ENCODE assay signal across 8 cellular contexts in genomic region chr4:6873792-6874461, GRCh38. TPM values are rescaled to one million over a fixed set of nuclear protein-coding genes. Genes with fewer than 3 reads are reported as not detected.
DNase-seq lines count a peak whose midpoint lies in the region; ATAC-seq and TF ChIP-seq lines count a peak whose summit lies in the region.

No MANE protein-coding gene starts in this region.

- H3K36me3 ChIP-seq in HCT116 (ENCODE audit: control insufficient read depth in 1 of 2, insufficient read depth in 2 of 2, low read length in 2 of 2) = peaks cover 12 to 15% of the 10 kb centered on the region in 2 experiments; a peak in 3 of 4 replicates

- POLR2A ChIA-PET in HCT116 (lab: Charles Lee) = no interaction called here

- peaks cover 3% of the 10 kb centered on the region for H3K27me3 Mint-ChIP-seq in nephron progenitor cell (ENCODE audit: low read depth, poor library complexity)

- no peak overlapping the region for H3K9ac ChIP-seq in HCT116 (ENCODE audit: low read length)

- no peak overlapping the region for H3K4me2 ChIP-seq in HCT116 (ENCODE audit: low read length)

- no peak overlapping the region for H3K27ac Mint-ChIP-seq in nephron progenitor cell

- H4K20me1 ChIP-seq in HCT116 (ENCODE audit: insufficient read depth) = no peaks in the 10 kb centered on the region

- no peaks in the 10 kb centered on the region for H3K9me3 Mint-ChIP-seq in nephron progenitor cell

- no peak overlapping the region for H3K4me3 Mint-ChIP-seq in nephron progenitor cell

- no peaks in the 10 kb centered on the region for H3K4me1 Mint-ChIP-seq in nephron progenitor cell

- H3K4me1 ChIP-seq in HCT116 (ENCODE audit: control insufficient read depth in 1 of 2, insufficient read depth in 2 of 2, low read length in 2 of 2) = no peaks in the 10 kb centered on the region

- no peaks in the 10 kb centered on the region for H3K9me2 ChIP-seq in HCT116 (ENCODE audit: insufficient read depth)

- H3K36me3 Mint-ChIP-seq in nephron progenitor cell (ENCODE audit: low read depth) = peaks cover 51% of the 10 kb centered on the region

- no peaks in the 10 kb centered on the region for H3K9me3 ChIP-seq in HCT116 (ENCODE audit: control insufficient read depth in 1 of 2, insufficient read depth in 1 of 2, low read depth in 1 of 2, low read length in 2 of 2)

- H3K27me3 ChIP-seq in HCT116 (ENCODE audit: insufficient read depth, low read length) = no peaks in the 10 kb centered on the region

- DNase-seq in EH (ENCODE audit: low read depth) (peak; percentile 66), HCT116 (ENCODE audit: low read depth, low spot score) (peak; percentile 51), NCI-H69 (lab: John Stamatoyannopoulos, UW) (peak; percentile 47), nephron progenitor cell (peak; percentile 74)
- DNase-seq in activated CD8-positive, alpha-beta memory T cell treated with anti-CD3 and anti-CD28 coated beads, Interleukin-2, amount 50 U/mL, for 48 hours = peak; percentile 88
- DNase-seq in stimulated activated naive CD8-positive, alpha-beta T cell treated with anti-CD3 and anti-CD28 coated beads, Interleukin-15, Interleukin-2, amounts not matched to agents 100 U/mL and 50 U/mL, for 24 hours = peak; percentile 83

- intact Hi-C loops in HCT116 (cut with micrococcal nuclease) = loop anchor here (1.0 kb wide), 1 partner anchor 154 kb away; no protein-coding TSS in a partner anchor

- no peak for TF ChIP-seq POLR2A in HCT116 (IDR thresholded peaks at IDR 0.05; ENCODE audit: borderline replicate concordance, extremely low read depth, insufficient read depth, insufficient read length)

- ATAC-seq in HCT116 (peak; percentile 91), esophagus mucosa (peak; percentile 62), HG03025 (IDR thresholded peaks at IDR 0.05; ENCODE audit: low FRiP score, unreplicated experiment) (no peak)
- peak; percentile 77 for ATAC-seq in stimulated activated naive CD8-positive, alpha-beta T cell treated with anti-CD3 and anti-CD28 coated beads, Interleukin-15, Interleukin-2, amounts not matched to agents 100 U/mL and 50 U/mL, for 24 hours

- RAD21 ChIA-PET in HCT116 (lab: Charles Lee; ENCODE audit: low non-redundant PET in 1 of 2, low total read pairs in 2 of 2, uncharacterized antibody in 2 of 2, unreplicated experiment in 2 of 2) = interaction anchor here (1.1 to 2.7 kb wide), 4 partner anchors 153 to 197 kb away, joined by 3 to 15 read pairs (median 7); no protein-coding TSS in a partner anchor

- TF ChIP-seq CTCF in HCT116 (IDR thresholded peaks at IDR 0.05 in 2 of 3, conservative IDR thresholded peaks at IDR 0.05 in 1 of 3; ENCODE audit: borderline replicate concordance in 1 of 3, insufficient read depth in 1 of 3, low read depth in 2 of 3, low read length in 2 of 3) (peak; percentile 78 to 92 (median 86)), nephron progenitor cell (IDR thresholded peaks at IDR 0.05) (peak; percentile 69)

- peak; percentile 82 for TF ChIP-seq RAD21 in HCT116 (IDR thresholded peaks at IDR 0.05; ENCODE audit: low read depth)

- H2AFZ ChIP-seq in HCT116 (ENCODE audit: low read depth, low read length, poor library complexity, severe bottlenecking) = no peak overlapping the region

- H3K4me3 ChIP-seq in HCT116 (replicated peaks in 1 of 2; ENCODE audit: low read depth in 1 of 2, low read length in 2 of 2) = no peak overlapping the region

- CTCF ChIA-PET in HCT116 (lab: Charles Lee) = interaction anchor here (0.6 to 3.3 kb wide), 21 partner anchors 9 to 624 kb away, joined by 3 to 92 read pairs (median 4); partner anchors contain the start of genes GRPEL1 and TBC1D14

- H3K27ac ChIP-seq in HCT116 (ENCODE audit: low read depth, low read length) = no peak overlapping the region

- H3K79me2 ChIP-seq in HCT116 (ENCODE audit: insufficient read depth, low read length) = no peaks in the 10 kb centered on the region

- no TSS peak for BruUV-seq in HCT116 (replicated peaks; lab: Mats Ljungman, UMichigan)

TF ChIP-seq in HCT116, 20 proteins besides CTCF, POLR2A, EP300 and RAD21:
- TF ChIP-seq ZBTB33 (IDR thresholded peaks at IDR 0.05; ENCODE audit: extremely low read depth, insufficient replicate concordance, low read length) (no peak), EZH2phosphoT487 (IDR thresholded peaks at IDR 0.05; ENCODE audit: borderline replicate concordance) (no peak), CEBPB (IDR thresholded peaks at IDR 0.05; ENCODE audit: low read depth) (no peak), FOSL1 (IDR thresholded peaks at IDR 0.05; ENCODE audit: low read depth) (no peak), YY1 (IDR thresholded peaks at IDR 0.05; ENCODE audit: extremely low read depth, insufficient replicate concordance, low read depth, low read length) (peak; percentile 20), ZNF274 (IDR thresholded peaks at IDR 0.05; ENCODE audit: low read depth, low read length) (no peak), SP1 (IDR thresholded peaks at IDR 0.05; ENCODE audit: low read depth) (no peak)
- TF ChIP-seq, protein P1, sequence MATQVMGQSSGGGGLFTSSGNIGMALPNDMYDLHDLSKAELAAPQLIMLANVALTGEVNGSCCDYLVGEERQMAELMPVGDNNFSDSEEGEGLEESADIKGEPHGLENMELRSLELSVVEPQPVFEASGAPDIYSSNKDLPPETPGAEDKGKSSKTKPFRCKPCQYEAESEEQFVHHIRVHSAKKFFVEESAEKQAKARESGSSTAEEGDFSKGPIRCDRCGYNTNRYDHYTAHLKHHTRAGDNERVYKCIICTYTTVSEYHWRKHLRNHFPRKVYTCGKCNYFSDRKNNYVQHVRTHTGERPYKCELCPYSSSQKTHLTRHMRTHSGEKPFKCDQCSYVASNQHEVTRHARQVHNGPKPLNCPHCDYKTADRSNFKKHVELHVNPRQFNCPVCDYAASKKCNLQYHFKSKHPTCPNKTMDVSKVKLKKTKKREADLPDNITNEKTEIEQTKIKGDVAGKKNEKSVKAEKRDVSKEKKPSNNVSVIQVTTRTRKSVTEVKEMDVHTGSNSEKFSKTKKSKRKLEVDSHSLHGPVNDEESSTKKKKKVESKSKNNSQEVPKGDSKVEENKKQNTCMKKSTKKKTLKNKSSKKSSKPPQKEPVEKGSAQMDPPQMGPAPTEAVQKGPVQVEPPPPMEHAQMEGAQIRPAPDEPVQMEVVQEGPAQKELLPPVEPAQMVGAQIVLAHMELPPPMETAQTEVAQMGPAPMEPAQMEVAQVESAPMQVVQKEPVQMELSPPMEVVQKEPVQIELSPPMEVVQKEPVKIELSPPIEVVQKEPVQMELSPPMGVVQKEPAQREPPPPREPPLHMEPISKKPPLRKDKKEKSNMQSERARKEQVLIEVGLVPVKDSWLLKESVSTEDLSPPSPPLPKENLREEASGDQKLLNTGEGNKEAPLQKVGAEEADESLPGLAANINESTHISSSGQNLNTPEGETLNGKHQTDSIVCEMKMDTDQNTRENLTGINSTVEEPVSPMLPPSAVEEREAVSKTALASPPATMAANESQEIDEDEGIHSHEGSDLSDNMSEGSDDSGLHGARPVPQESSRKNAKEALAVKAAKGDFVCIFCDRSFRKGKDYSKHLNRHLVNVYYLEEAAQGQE (IDR thresholded peaks at IDR 0.05; ENCODE audit: low read depth) = no peak

RNA-seq across cellular contexts. Expression of gene TBC1D14, which starts 35.7 kb away (rescaled TPM):
- total RNA-seq in HCT116 (2021; ENCODE audit: unreplicated experiment) (62.9 TPM), esophagus mucosa (48.1 TPM)
- 38.5 and 41.2 TPM in 2 replicates for polyA plus RNA-seq in HCT116 (2012)
